ENCODE assay signal across 13 cellular contexts in genomic region chr6:21754891-21755290, GRCh38.
DNase-seq lines count a peak whose midpoint lies in the region; ATAC-seq, FAIRE-seq and TF ChIP-seq lines count a peak whose summit lies in the region.
"Had no signal": no experiment of that assay in that cellular context is flagged by ENCODE, and none has a peak within 500 bp of the region (broad histone marks: within the 10 kb centered on the region; RNA-seq: fewer than 3 reads in every experiment).

No MANE protein-coding gene starts in this region.

- intact Hi-C loops in transverse colon (cut with DNase I; ENCODE audit: low total_unique reads), result no loop called here

- H3K4me1 ChIP-seq in transverse colon, result peaks cover 0 to 21% (median 7%) of the 10 kb centered on the region in 4 donors
- peaks cover 5% of the 10 kb centered on the region for H3K4me1 ChIP-seq in BE2C

- H3K36me3 ChIP-seq in transverse colon, result no peaks in the 10 kb centered on the region
- H3K36me3 ChIP-seq in BE2C, result no peaks in the 10 kb centered on the region
- H3K36me3 ChIP-seq: ascending aorta had no signal

- 64 to 72% methylated on average over 5 of the region's 5 CpGs for WGBS in transverse colon (ENCODE audit: low coverage in 1 of 2), 2 donors

- H3K4me3 ChIP-seq in fibroblast of villous mesenchyme (ENCODE audit: low read depth, low read length), result no peak overlapping the region
- H3K4me3 ChIP-seq in transverse colon, result no peak overlapping the region
- no peak overlapping the region for H3K4me3 ChIP-seq in BE2C (ENCODE audit: low read depth, low read length)
- H3K4me3 ChIP-seq: ascending aorta had no signal

- peak; percentile 42 for DNase-seq in H54 (ENCODE audit: insufficient read length, low spot score)
- peak; percentile 61 for DNase-seq in RPMI7951 (ENCODE audit: low read depth)
- peak; percentile 70 for DNase-seq in fibroblast of villous mesenchyme (ENCODE audit: low read depth)
- DNase-seq in transverse colon, result no peak
- no peak for DNase-seq in stimulated activated CD8-positive, alpha-beta memory T cell treated with anti-CD3 and anti-CD28 coated beads, Interleukin-4, amount 100 ng/mL, for 48 hours
- DNase-seq in BE2C, result no peak
- DNase-seq: activated T-cell treated with anti-CD3 and anti-CD28 coated beads, Interleukin-2, amount 50 U/mL, for 1 hour; immature natural killer cell; naive thymus-derived CD8-positive, alpha-beta T cell; RPMI8226; stimulated activated CD4-positive, alpha-beta T cell treated with anti-CD3 and anti-CD28 coated beads, Interleukin-12 subunit alpha, Interleukin-12 subunit beta, amount 100 ng/mL, for 4 hours had no signal

- no peak overlapping the region for H3K27ac ChIP-seq in transverse colon
- H3K27ac ChIP-seq: ascending aorta had no signal

- in situ Hi-C loops in transverse colon (cut with MboI; ENCODE audit: low pct_ligation_motif_present in 1 of 4, low pct_unique_long_range_greater_than_20kb in 1 of 4, low sequenced_read_pairs in 3 of 4), result no loop called here

- peak; percentile 29 for TF ChIP-seq EP300 in transverse colon (IDR thresholded peaks at IDR 0.05; ENCODE audit: low read depth)

- FAIRE-seq in H54 (lab: Jason Lieb, UNC), result peak; percentile 95

- no peak for TF ChIP-seq POLR2A in H54 (IDR thresholded peaks at IDR 0.05; ENCODE audit: low read depth, low read length)
- no peak for TF ChIP-seq POLR2A in transverse colon (IDR thresholded peaks at IDR 0.05)

- H3K9me3 ChIP-seq in transverse colon, result no peaks in the 10 kb centered on the region
- no peaks in the 10 kb centered on the region for H3K9me3 ChIP-seq in BE2C
- H3K9me3 ChIP-seq: ascending aorta had no signal

- no peak for ATAC-seq in HG02588 (IDR thresholded peaks at IDR 0.05; ENCODE audit: unreplicated experiment)
- ATAC-seq: naive thymus-derived CD8-positive, alpha-beta T cell had no signal

- H3K27me3 ChIP-seq in transverse colon (no peaks in the 10 kb centered on the region), BE2C (no peaks in the 10 kb centered on the region)
- H3K27me3 ChIP-seq: ascending aorta had no signal

- TF ChIP-seq CTCF in fibroblast of villous mesenchyme (IDR thresholded peaks at IDR 0.05; ENCODE audit: insufficient read depth, low read depth, low read length) (no peak), transverse colon (IDR thresholded peaks at IDR 0.05) (no peak), BE2C (IDR thresholded peaks at IDR 0.05; ENCODE audit: low read depth, low read length) (no peak)

Comparison
In these comparisons a context has a peak if more than half of its experiments do, and no peak if none do; other contexts are left out.
1. DNase-seq: peak in H54 (single experiment), RPMI7951 (single experiment) and fibroblast of villous mesenchyme (single experiment); none in transverse colon (single experiment), stimulated activated CD8-positive, alpha-beta memory T cell treated with anti-CD3 and anti-CD28 coated beads, Interleukin-4, amount 100 ng/mL, for 48 hours (single experiment) and BE2C (single experiment).